Comparison of ENCODE assay signal across 11 cellular contexts in genomic region chr5:6634788-6635430, GRCh38. TPM values are rescaled to one million over a fixed set of nuclear protein-coding genes. Genes with fewer than 3 reads are reported as not detected.
DNase-seq lines count a peak whose midpoint lies in the region; ATAC-seq and TF ChIP-seq lines count a peak whose summit lies in the region.
"Had no signal": no experiment of that assay in that cellular context is flagged by ENCODE, and none has a peak within 500 bp of the region (broad histone marks: within the 10 kb centered on the region; RNA-seq: fewer than 3 reads in every experiment).

No MANE protein-coding gene starts in this region.

- TF ChIP-seq CTCF in BE2C (IDR thresholded peaks at IDR 0.05; ENCODE audit: low read depth, low read length) (no peak), HFF-Myc (IDR thresholded peaks at IDR 0.05; ENCODE audit: low read depth, low read length, missing control alignments) (no peak), right lobe of liver (IDR thresholded peaks at IDR 0.05) (no peak)

- H3K4me3 ChIP-seq in BE2C (ENCODE audit: low read depth, low read length) (peak overlapping the region; percentile 92), HFF-Myc (replicated peaks; ENCODE audit: low read depth, low read length) (peak overlapping the region; percentile 98), right lobe of liver (peak overlapping the region in 2 of 3 donors; percentile 97)

- DNase-seq in BE2C (no peak), HFF-Myc (ENCODE audit: extremely low read depth, low read depth) (no peak), right lobe of liver (no peak), GOT3 (lab: John Stamatoyannopoulos, UW) (no peak), AG20443 (ENCODE audit: low spot score) (no peak)
- no peak for DNase-seq in activated T-helper 2 cell treated with anti-CD3 and anti-CD28 coated beads, Interferon-gamma antibody, Interleukin-2, Interleukin-4, amounts not matched to agents 10 μg/mL and 5 μg/mL and 100 μg/mL, durations not matched to agents 14 hours and 24 hours and 36 hours (ENCODE audit: low spot score)
- DNase-seq: activated effector memory CD4-positive, alpha-beta T cell treated with anti-CD3 and anti-CD28 coated beads, Interleukin-2, amount 50 U/mL, for 16 hours; stimulated activated CD4-positive, alpha-beta T cell treated with anti-CD3 and anti-CD28 coated beads, Interleukin-15, amount 100 ng/mL, for 24 hours had no signal

- H3K27me3 ChIP-seq in BE2C = no peaks in the 10 kb centered on the region
- H3K27me3 ChIP-seq in right lobe of liver = no peaks in the 10 kb centered on the region

- peak overlapping the region; percentile 74 for H3K4me3 Mint-ChIP-seq in activated T-helper 2 cell treated with anti-CD3 and anti-CD28 coated beads, Interferon-gamma antibody, Interleukin-2, Interleukin-4, amounts not matched to agents 10 μg/mL and 5 μg/mL and 100 μg/mL, durations not matched to agents 14 hours and 24 hours and 36 hours (ENCODE audit: low read depth)

- ATAC-seq in right lobe of liver (peak; percentile 5 to 9 (median 6)), GM19023 (IDR thresholded peaks at IDR 0.05; ENCODE audit: unreplicated experiment) (no peak), GM19397 (IDR thresholded peaks at IDR 0.05; ENCODE audit: unreplicated experiment) (no peak)

- H3K27ac ChIP-seq in right lobe of liver = peak overlapping the region in 2 of 3 donors; percentile 96 to 99
- H3K27ac ChIP-seq: SK-N-MC had no signal

- WGBS in right lobe of liver (ENCODE audit: insufficient coverage, low coverage, low lambda C conversion rate, missing lambda C conversion rate) = 16% methylated on average over 5 of the region's 5 CpGs

- peak; percentile 9 for TF ChIP-seq POLR2A in right lobe of liver (IDR thresholded peaks at IDR 0.05)

- intact Hi-C loops in activated T-helper 2 cell treated with anti-CD3 and anti-CD28 coated beads, Interferon-gamma antibody, Interleukin-2, Interleukin-4, amounts not matched to agents 10 μg/mL and 5 μg/mL and 100 μg/mL, durations not matched to agents 14 hours and 24 hours and 36 hours (cut with micrococcal nuclease) = loop anchor here (5.0 to 10.0 kb wide), 2 partner anchors 138 to 1230 kb away; partner anchors contain the start of genes FASTKD3 and MTRR
- intact Hi-C loops in right lobe of liver (cut with DNase I) = loop anchor here (10.0 kb wide), 2 partner anchors 70 to 110 kb away; no protein-coding TSS in a partner anchor

- H3K36me3 ChIP-seq in BE2C = peaks cover 26% of the 10 kb centered on the region
- H3K36me3 ChIP-seq in right lobe of liver = peaks cover 0 to 17% (median 0%) of the 10 kb centered on the region in 4 donors

- H3K9me3 Mint-ChIP-seq in activated T-helper 2 cell treated with anti-CD3 and anti-CD28 coated beads, Interferon-gamma antibody, Interleukin-2, Interleukin-4, amounts not matched to agents 10 μg/mL and 5 μg/mL and 100 μg/mL, durations not matched to agents 14 hours and 24 hours and 36 hours = no peaks in the 10 kb centered on the region

- no peak overlapping the region for H3K27ac Mint-ChIP-seq in activated T-helper 2 cell treated with anti-CD3 and anti-CD28 coated beads, Interferon-gamma antibody, Interleukin-2, Interleukin-4, amounts not matched to agents 10 μg/mL and 5 μg/mL and 100 μg/mL, durations not matched to agents 14 hours and 24 hours and 36 hours

- H3K4me1 Mint-ChIP-seq in activated T-helper 2 cell treated with anti-CD3 and anti-CD28 coated beads, Interferon-gamma antibody, Interleukin-2, Interleukin-4, amounts not matched to agents 10 μg/mL and 5 μg/mL and 100 μg/mL, durations not matched to agents 14 hours and 24 hours and 36 hours (ENCODE audit: low read depth) = peaks cover 23% of the 10 kb centered on the region

- H3K9me3 ChIP-seq in BE2C = no peaks in the 10 kb centered on the region
- no peaks in the 10 kb centered on the region for H3K9me3 ChIP-seq in right lobe of liver

- no peaks in the 10 kb centered on the region for H3K27me3 Mint-ChIP-seq in activated T-helper 2 cell treated with anti-CD3 and anti-CD28 coated beads, Interferon-gamma antibody, Interleukin-2, Interleukin-4, amounts not matched to agents 10 μg/mL and 5 μg/mL and 100 μg/mL, durations not matched to agents 14 hours and 24 hours and 36 hours (ENCODE audit: low read depth)

- peaks cover 23% of the 10 kb centered on the region for H3K36me3 Mint-ChIP-seq in activated T-helper 2 cell treated with anti-CD3 and anti-CD28 coated beads, Interferon-gamma antibody, Interleukin-2, Interleukin-4, amounts not matched to agents 10 μg/mL and 5 μg/mL and 100 μg/mL, durations not matched to agents 14 hours and 24 hours and 36 hours (ENCODE audit: low read depth)

- no peaks in the 10 kb centered on the region; the same call in 1 of the 2 replicates for H3K4me1 ChIP-seq in BE2C
- peaks cover 0 to 40% (median 14%) of the 10 kb centered on the region in 4 donors for H3K4me1 ChIP-seq in right lobe of liver

RNA-seq across cellular contexts. Expression of gene SRD5A1, which starts 1.7 kb away (rescaled TPM):
- 10.0 TPM for polyA plus RNA-seq in BE2C (2012; ENCODE audit: insufficient read depth, insufficient read length, low read depth)
- 15.3 and 16.0 TPM in 2 replicates for total RNA-seq in activated T-helper 2 cell treated with anti-CD3 and anti-CD28 coated beads, Interferon-gamma antibody, Interleukin-2, Interleukin-4, amounts not matched to agents 10 μg/mL and 5 μg/mL and 100 μg/mL, durations not matched to agents 14 hours and 24 hours and 36 hours
- total RNA-seq in right lobe of liver = 10 to 100 TPM; 13.5 to 87.6 (median 52.2) TPM

RNA-seq across cellular contexts. Expression of gene NSUN2, which starts 2.1 kb away (rescaled TPM):
- 121 TPM for polyA plus RNA-seq in BE2C (2012; ENCODE audit: insufficient read depth, insufficient read length, low read depth)
- 124 and 125 TPM in 2 replicates for total RNA-seq in activated T-helper 2 cell treated with anti-CD3 and anti-CD28 coated beads, Interferon-gamma antibody, Interleukin-2, Interleukin-4, amounts not matched to agents 10 μg/mL and 5 μg/mL and 100 μg/mL, durations not matched to agents 14 hours and 24 hours and 36 hours
- 10 to 100 TPM; 24.6 to 42.5 (median 29.1) TPM for total RNA-seq in right lobe of liver

Comparison
In these comparisons a context has a peak if more than half of its experiments do, and no peak if none do; other contexts are left out.
1. ATAC-seq: peak in right lobe of liver (4 of 4); none in GM19023 (single experiment) and GM19397 (single experiment).
2. Peak in every context shown above with its lines, with median percentiles within 50 percentile points of each other: H3K4me3 ChIP-seq.